ENCODE assay signal across 30 cellular contexts in genomic region chr13:98647121-98647520, GRCh38.
"Had no signal": no experiment of that assay in that cellular context is flagged by ENCODE, and none has a peak within 500 bp of the region (broad histone marks: within the 10 kb centered on the region; RNA-seq: fewer than 3 reads in every experiment).

No MANE protein-coding gene starts in this region.

- H3K4me1 Mint-ChIP-seq: activated CD4-positive, alpha-beta T cell treated with anti-CD3 and anti-CD28 coated beads for 36 hours; activated CD4-positive, alpha-beta T cell treated with anti-CD3 and anti-CD28 coated beads, Interleukin-2, amount 10 ng/mL, durations not matched to agents 7 days and 5 days; activated naive CD4-positive, alpha-beta T cell treated with anti-CD3 and anti-CD28 coated beads, Interleukin-2, amount 50 U/mL, for 24 hours; activated naive CD8-positive, alpha-beta T cell treated with anti-CD3 and anti-CD28 coated beads, Interleukin-2, amount 10 ng/mL, durations not matched to agents 7 days and 5 days; central memory CD8-positive, alpha-beta T cell had no signal

- ATAC-seq: activated CD4-positive, alpha-beta T cell treated with anti-CD3 and anti-CD28 coated beads for 36 hours; activated CD4-positive, CD25-positive, alpha-beta regulatory T cell treated with anti-CD3 and anti-CD28 coated beads, Interleukin-2, amount 50 U/mL, for 24 hours; activated CD8-positive, alpha-beta T cell treated with anti-CD3 and anti-CD28 coated beads, Interleukin-2, amount 10 ng/mL, durations not matched to agents 7 days and 5 days; Right ventricle myocardium inferior had no signal

- H3K9me3 Mint-ChIP-seq: activated CD4-positive, alpha-beta T cell treated with anti-CD3 and anti-CD28 coated beads, Interleukin-2, amount 10 ng/mL, durations not matched to agents 7 days and 5 days; activated naive CD4-positive, alpha-beta T cell treated with anti-CD3 and anti-CD28 coated beads, Interleukin-2, amount 50 U/mL, for 24 hours; activated naive CD8-positive, alpha-beta T cell treated with anti-CD3 and anti-CD28 coated beads, Interleukin-2, amount 10 ng/mL, durations not matched to agents 7 days and 5 days; activated T-cell treated with anti-CD3 and anti-CD28 coated beads, Interleukin-2, amount 50 U/mL, for 24 hours; activated T-helper 2 cell treated with anti-CD3 and anti-CD28 coated beads, Interferon-gamma antibody, Interleukin-2, Interleukin-4, amounts not matched to agents 10 μg/mL and 5 μg/mL and 100 μg/mL, durations not matched to agents 14 hours and 24 hours and 36 hours; central memory CD8-positive, alpha-beta T cell had no signal

- H3K27me3 Mint-ChIP-seq: activated naive CD4-positive, alpha-beta T cell treated with anti-CD3 and anti-CD28 coated beads, Interleukin-2, amount 50 U/mL, for 24 hours had no signal

- H3K27me3 ChIP-seq: ascending aorta, cardiac muscle cell, MG63 had no signal

- H3K4me3 Mint-ChIP-seq: activated CD4-positive, alpha-beta T cell treated with anti-CD3 and anti-CD28 coated beads for 36 hours; activated CD4-positive, alpha-beta T cell treated with anti-CD3 and anti-CD28 coated beads, Interleukin-2, amount 10 ng/mL, durations not matched to agents 7 days and 5 days; activated CD8-positive, alpha-beta T cell treated with anti-CD3 and anti-CD28 coated beads, Interleukin-2, amount 10 ng/mL, durations not matched to agents 7 days and 5 days; activated naive CD4-positive, alpha-beta T cell treated with anti-CD3 and anti-CD28 coated beads, Interleukin-2, amount 50 U/mL, for 24 hours; activated naive CD8-positive, alpha-beta T cell treated with anti-CD3 and anti-CD28 coated beads, Interleukin-2, amount 10 ng/mL, durations not matched to agents 7 days and 5 days; activated T-cell treated with anti-CD3 and anti-CD28 coated beads, Interleukin-2, amount 50 U/mL, for 24 hours; central memory CD8-positive, alpha-beta T cell had no signal

- H3K27ac ChIP-seq: ascending aorta, cardiac muscle cell, RWPE1, SK-N-MC had no signal

- H3K4me1 ChIP-seq: ascending aorta had no signal

- H3K4me3 ChIP-seq: ascending aorta, cardiac muscle cell, MG63, SK-N-MC had no signal

- H3K36me3 Mint-ChIP-seq: activated naive CD4-positive, alpha-beta T cell treated with anti-CD3 and anti-CD28 coated beads, Interleukin-2, amount 50 U/mL, for 24 hours; activated naive CD8-positive, alpha-beta T cell treated with anti-CD3 and anti-CD28 coated beads, Interleukin-2, amount 10 ng/mL, durations not matched to agents 7 days and 5 days had no signal

- DNase-seq: activated CD4-positive, alpha-beta T cell treated with anti-CD3 and anti-CD28 coated beads for 36 hours; activated CD4-positive, alpha-beta T cell treated with anti-CD3 and anti-CD28 coated beads, Interleukin-2, amount 10 ng/mL, durations not matched to agents 7 days and 5 days; activated CD4-positive, alpha-beta T cell treated with anti-CD3 and anti-CD28 coated beads, Interleukin-2, amount 50 U/mL, for 48 hours; activated CD8-positive, alpha-beta T cell treated with anti-CD3 and anti-CD28 coated beads, Interleukin-2, amount 10 ng/mL, durations not matched to agents 7 days and 5 days; activated gamma-delta T cell; activated naive CD4-positive, alpha-beta T cell treated with Interleukin-2 at 50 U/mL for 16 hours; activated naive CD8-positive, alpha-beta T cell treated with anti-CD3 and anti-CD28 coated beads, Interleukin-2, amount 10 ng/mL, durations not matched to agents 7 days and 5 days; activated T-cell treated with anti-CD3 and anti-CD28 coated beads, Interleukin-2, amount 50 U/mL, for 24 hours; amygdala; Kasumi-1; KG1; MG63; MV-4-11; NCI-H1092 treated with DMSO at 0.1 percent for 48 hours; NCI-H1417 treated with DMSO at 0.1 percent for 48 hours; NCI-H187 treated with DMSO at 0.1 percent for 48 hours; NCI-H2081; NCI-H226; NCI-H446 treated with DMSO at 0.1 percent for 48 hours; NCI-H524; T1000 had no signal

- H3K9me3 ChIP-seq: ascending aorta, MG63 had no signal

- H3K36me3 ChIP-seq: ascending aorta, cardiac muscle cell, MG63 had no signal

- H3K27ac Mint-ChIP-seq: activated CD4-positive, alpha-beta T cell treated with anti-CD3 and anti-CD28 coated beads for 36 hours; activated CD4-positive, alpha-beta T cell treated with anti-CD3 and anti-CD28 coated beads, Interleukin-2, amount 10 ng/mL, durations not matched to agents 7 days and 5 days; activated CD8-positive, alpha-beta T cell treated with anti-CD3 and anti-CD28 coated beads, Interleukin-2, amount 10 ng/mL, durations not matched to agents 7 days and 5 days; activated naive CD4-positive, alpha-beta T cell treated with anti-CD3 and anti-CD28 coated beads, Interleukin-2, amount 50 U/mL, for 24 hours; activated naive CD8-positive, alpha-beta T cell treated with anti-CD3 and anti-CD28 coated beads, Interleukin-2, amount 10 ng/mL, durations not matched to agents 7 days and 5 days; activated T-cell treated with anti-CD3 and anti-CD28 coated beads, Interleukin-2, amount 50 U/mL, for 24 hours; activated T-helper 2 cell treated with anti-CD3 and anti-CD28 coated beads, Interferon-gamma antibody, Interleukin-2, Interleukin-4, amounts not matched to agents 10 μg/mL and 5 μg/mL and 100 μg/mL, durations not matched to agents 14 hours and 24 hours and 36 hours had no signal
